26 cellular contexts compared by ENCODE assay signal in genomic region chr1:199338760-199339159, GRCh38.
"Had no signal": no experiment of that assay in that cellular context is flagged by ENCODE, and none has a peak within 500 bp of the region (broad histone marks: within the 10 kb centered on the region; RNA-seq: fewer than 3 reads in every experiment).

No MANE protein-coding gene starts in this region.

- H3K36me3 ChIP-seq: stomach, suprapubic skin, thoracic aorta, thyroid gland, tibial artery, transverse colon, upper lobe of left lung, upper lobe of right lung, uterus, vagina had no signal

- DNase-seq: stimulated activated CD4-positive, alpha-beta T cell treated with anti-CD3 and anti-CD28 coated beads, Interleukin-2, amount 100 ng/mL, for 48 hours; stimulated activated CD4-positive, alpha-beta T cell treated with anti-CD3 and anti-CD28 coated beads, Interleukin-4, amount 100 ng/mL, for 1 hour; stimulated activated CD4-positive, alpha-beta T cell treated with anti-CD3 and anti-CD28 coated beads, Interleukin-4, amount 100 ng/mL, for 24 hours; stimulated activated CD4-positive, alpha-beta T cell treated with anti-CD3 and anti-CD28 coated beads, Interleukin-4, amount 100 ng/mL, for 4 hours; stimulated activated CD8-positive, alpha-beta memory T cell treated with anti-CD3 and anti-CD28 coated beads, Interleukin-4, amount 100 ng/mL, for 48 hours; stimulated activated naive B cell treated with anti-CD40 and anti-IgM and Interleukin-4, amounts not matched to agents 10 μg/mL and 1 μg/mL and 100 μg/mL, for 72 hours; stimulated activated naive CD4-positive, alpha-beta T cell; stimulated activated naive CD4-positive, alpha-beta T cell treated with Interleukin-2 at 50 U/mL for 16 hours; stimulated activated naive CD8-positive, alpha-beta T cell treated with anti-CD3 and anti-CD28 coated beads, Interleukin-15, amount 100 ng/mL, for 72 hours; stimulated activated naive CD8-positive, alpha-beta T cell treated with anti-CD3 and anti-CD28 coated beads, Interleukin-15, Interleukin-2, amounts not matched to agents 100 U/mL and 50 U/mL, for 24 hours; stomach; substantia nigra; testis; thyroid gland; tibial artery; transverse colon; trophoblast cell; upper lobe of left lung; upper lobe of right lung; uterus had no signal

- ATAC-seq: stimulated activated effector memory CD8-positive, alpha-beta T cell treated with anti-CD3 and anti-CD28 coated beads, Interleukin-12 subunit alpha, Interleukin-12 subunit beta, amount 100 ng/mL, for 72 hours; stimulated activated memory B cell treated with anti-CD40 and anti-IgM and Interleukin-4, amounts not matched to agents 10 μg/mL and 1 μg/mL and 100 μg/mL, for 72 hours; stimulated activated naive B cell treated with anti-CD40 and anti-IgM and Interleukin-4, amounts not matched to agents 10 μg/mL and 1 μg/mL and 100 μg/mL, for 72 hours; stimulated activated naive CD8-positive, alpha-beta T cell treated with anti-CD3 and anti-CD28 coated beads, Interleukin-15, amount 100 ng/mL, for 72 hours; stimulated activated naive CD8-positive, alpha-beta T cell treated with anti-CD3 and anti-CD28 coated beads, Interleukin-15, Interleukin-2, amounts not matched to agents 100 U/mL and 50 U/mL, for 24 hours; upper lobe of right lung had no signal

- H3K4me3 ChIP-seq: stomach, suprapubic skin, testis, thoracic aorta, thyroid gland, tibial artery, transverse colon, upper lobe of left lung, upper lobe of right lung, uterus, vagina had no signal

- H3K27me3 ChIP-seq: stomach, suprapubic skin, testis, thyroid gland, tibial artery, transverse colon, upper lobe of left lung, upper lobe of right lung, uterus, vagina had no signal

- H3K9me3 ChIP-seq: stomach, suprapubic skin, testis, thoracic aorta, thyroid gland, tibial artery, transverse colon, upper lobe of left lung, upper lobe of right lung, uterus, vagina had no signal

- H3K27ac ChIP-seq: stomach, suprapubic skin, testis, thoracic aorta, thyroid gland, tibial artery, transverse colon, upper lobe of left lung, upper lobe of right lung, uterus, vagina had no signal

- H3K4me1 ChIP-seq: stomach, suprapubic skin, testis, thyroid gland, transverse colon, upper lobe of left lung, upper lobe of right lung, uterus, vagina had no signal

- FAIRE-seq: urothelium cell line had no signal
